In the genomic region with DNA sequence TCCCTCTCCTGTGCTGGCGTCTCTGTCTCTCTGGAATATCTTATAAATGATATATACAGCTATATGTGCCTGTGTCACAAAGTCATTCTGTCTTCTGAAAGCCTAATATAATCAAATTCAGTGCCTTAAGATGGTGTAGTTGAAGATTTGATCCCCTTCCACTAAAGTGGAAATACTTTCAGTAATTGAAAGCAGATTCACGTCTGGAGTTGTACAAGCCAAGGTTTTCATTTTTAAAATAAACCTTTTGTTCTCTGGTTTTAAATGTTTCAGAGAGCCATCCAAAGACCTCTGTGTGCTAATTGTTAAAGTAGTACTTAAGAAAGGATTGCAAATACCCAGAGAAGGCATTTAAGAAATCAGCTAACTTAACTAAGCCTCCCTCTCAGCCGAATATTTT, we compare ENCODE assay signal across 11 cellular contexts.
DNase-seq lines count a peak whose midpoint lies in the region; ATAC-seq, FAIRE-seq and TF ChIP-seq lines count a peak whose summit lies in the region.
"Had no signal": no experiment of that assay in that cellular context is flagged by ENCODE, and none has a peak within 500 bp of the region (broad histone marks: within the 10 kb centered on the region; RNA-seq: fewer than 3 reads in every experiment).

No MANE protein-coding gene starts in this region.

- H3K4me3 Mint-ChIP-seq in neural progenitor cell = peak overlapping the region; percentile 98

- ATAC-seq in HG02571 (IDR thresholded peaks at IDR 0.05; ENCODE audit: unreplicated experiment) (no peak), GM18502 (IDR thresholded peaks at IDR 0.05; ENCODE audit: poor library complexity, unreplicated experiment) (no peak)

- H3K27me3 Mint-ChIP-seq in neural progenitor cell (ENCODE audit: insufficient read depth, low read depth) = peaks cover 6% of the 10 kb centered on the region

- FAIRE-seq in small intestine (lab: Jason Lieb, UNC) = no peak

- peak overlapping the region; percentile 68 for H3K4me3 ChIP-seq in BE2C (ENCODE audit: low read depth, low read length)
- H3K4me3 ChIP-seq in KMS-11 (IDR thresholded peaks at IDR 0.05; ENCODE audit: insufficient read depth, low read depth, low read length) = no peak overlapping the region
- H3K4me3 ChIP-seq in endocrine pancreas (ENCODE audit: control insufficient read depth, insufficient read depth, low read length) = peak overlapping the region; percentile 98
- peak overlapping the region; percentile 68 for H3K4me3 ChIP-seq in neural progenitor cell
- H3K4me3 ChIP-seq in small intestine (ENCODE audit: low read depth in 1 of 2, low read length in 2 of 2) = no peak overlapping the region

- TF ChIP-seq CTCF in BE2C (IDR thresholded peaks at IDR 0.05; ENCODE audit: low read depth, low read length) (no peak), KMS-11 (conservative IDR thresholded peaks at IDR 0.05; ENCODE audit: low read depth, low read length) (no peak), neural progenitor cell (IDR thresholded peaks at IDR 0.05) (no peak)

- no peaks in the 10 kb centered on the region for H3K36me3 Mint-ChIP-seq in neural progenitor cell

- WGBS in small intestine, 3 donors = 4 to 15% (median 12%) methylated on average over 3 of the region's 3 CpGs

- no peaks in the 10 kb centered on the region for H3K9me3 ChIP-seq in BE2C
- H3K9me3 ChIP-seq in endocrine pancreas (ENCODE audit: control insufficient read depth, low read length) = no peaks in the 10 kb centered on the region
- H3K9me3 ChIP-seq in neural progenitor cell (ENCODE audit: low read depth) = no peaks in the 10 kb centered on the region
- no peaks in the 10 kb centered on the region for H3K9me3 ChIP-seq in small intestine (ENCODE audit: control insufficient read depth, low read depth)

- H3F3A ChIP-seq in neural progenitor cell (ENCODE audit: low read depth) = peaks cover 21% of the 10 kb centered on the region

- no peaks in the 10 kb centered on the region for H4K20me1 ChIP-seq in KMS-11 (ENCODE audit: insufficient read depth)
- H4K20me1 ChIP-seq in neural progenitor cell (ENCODE audit: low read depth) = peaks cover 38% of the 10 kb centered on the region

- H3K79me2 ChIP-seq in KMS-11 (ENCODE audit: insufficient read depth, low read depth) (peaks cover 8% of the 10 kb centered on the region; the same call in 1 of the 2 replicates), neural progenitor cell (ENCODE audit: low read depth) (peaks cover 59% of the 10 kb centered on the region)

- H3K27me3 ChIP-seq in BE2C (no peaks in the 10 kb centered on the region), KMS-11 (ENCODE audit: insufficient read depth, low read depth) (no peaks in the 10 kb centered on the region), endocrine pancreas (ENCODE audit: control insufficient read depth, insufficient read depth, low read length) (no peaks in the 10 kb centered on the region), neural progenitor cell (peaks cover 16% of the 10 kb centered on the region), small intestine (ENCODE audit: control insufficient read depth in 2 of 2, insufficient read depth in 2 of 2, low read length in 2 of 2) (peaks cover 0 to 6% of the 10 kb centered on the region in 2 donors)
- H3K27me3 ChIP-seq: foreskin keratinocyte had no signal

- H3K4me2 ChIP-seq in KMS-11 = peak overlapping the region; percentile 76
- peak overlapping the region; percentile 86 for H3K4me2 ChIP-seq in neural progenitor cell

- peaks cover 36% of the 10 kb centered on the region for H3K4me1 Mint-ChIP-seq in neural progenitor cell

- H3K4me1 ChIP-seq in BE2C (peaks cover 19% of the 10 kb centered on the region; the same call in 1 of the 2 replicates), KMS-11 (ENCODE audit: low read depth, poor library complexity, severe bottlenecking) (peaks cover 11% of the 10 kb centered on the region), endocrine pancreas (ENCODE audit: control insufficient read depth, insufficient read depth, low read length) (peaks cover 10% of the 10 kb centered on the region), neural progenitor cell (peaks cover 47% of the 10 kb centered on the region), small intestine (ENCODE audit: control insufficient read depth in 2 of 2, insufficient read depth in 1 of 2, low read depth in 1 of 2, low read length in 1 of 2) (no peaks in the 10 kb centered on the region)

- H3K27ac ChIP-seq in KMS-11 = peak overlapping the region; percentile 36; the same call in 1 of the 2 replicates
- no peak overlapping the region for H3K27ac ChIP-seq in neural progenitor cell
- H3K27ac ChIP-seq in small intestine (ENCODE audit: low read depth in 1 of 2, low read length in 1 of 2) = no peak overlapping the region
- H3K27ac ChIP-seq: foreskin keratinocyte, VCaP had no signal

- H3K27ac Mint-ChIP-seq in neural progenitor cell = peak overlapping the region; percentile 95

- DNase-seq in BE2C = no peak
- DNase-seq in neural progenitor cell (ENCODE audit: low spot score) = no peak
- no peak for DNase-seq in stimulated activated CD4-positive, alpha-beta T cell treated with anti-CD3 and anti-CD28 coated beads, Interleukin-4, amount 100 ng/mL, for 24 hours
- DNase-seq in small intestine = no peak
- DNase-seq: NCI-H1694 treated with DMSO at 0.1 percent for 48 hours had no signal

- H3K9ac ChIP-seq in KMS-11 = peak overlapping the region; percentile 48; the same call in 1 of the 2 replicates
- H3K9ac ChIP-seq in endocrine pancreas (ENCODE audit: control insufficient read depth, insufficient read depth, low read length) = peak overlapping the region; percentile 30
- H3K9ac ChIP-seq in neural progenitor cell = peak overlapping the region; percentile 21

- H3K9me3 Mint-ChIP-seq in neural progenitor cell = no peaks in the 10 kb centered on the region

- H2AFZ ChIP-seq in KMS-11 (ENCODE audit: low read depth) (peak overlapping the region; percentile 72; the same call in 1 of the 2 replicates), neural progenitor cell (replicated peaks) (no peak overlapping the region)

- H3K36me3 ChIP-seq in BE2C (no peaks in the 10 kb centered on the region), KMS-11 (ENCODE audit: insufficient read depth) (no peaks in the 10 kb centered on the region), endocrine pancreas (ENCODE audit: control insufficient read depth, insufficient read depth, low read length) (no peaks in the 10 kb centered on the region), neural progenitor cell (peaks cover 3% of the 10 kb centered on the region), small intestine (ENCODE audit: control insufficient read depth in 2 of 2, insufficient read depth in 2 of 2, low read length in 2 of 2) (no peaks in the 10 kb centered on the region)

Comparison
In these comparisons a context has a peak if more than half of its experiments do, and no peak if none do; other contexts are left out.
1. H3K4me3 ChIP-seq: peak in BE2C (single experiment), endocrine pancreas (single experiment) and neural progenitor cell (single experiment); none in KMS-11 (single experiment) and small intestine (0 of 2).
2. Peak in every context shown above with its lines, with median percentiles within 50 percentile points of each other: H3K9ac ChIP-seq.